Comparison of ENCODE assay signal across 16 cellular contexts in the genomic region with DNA sequence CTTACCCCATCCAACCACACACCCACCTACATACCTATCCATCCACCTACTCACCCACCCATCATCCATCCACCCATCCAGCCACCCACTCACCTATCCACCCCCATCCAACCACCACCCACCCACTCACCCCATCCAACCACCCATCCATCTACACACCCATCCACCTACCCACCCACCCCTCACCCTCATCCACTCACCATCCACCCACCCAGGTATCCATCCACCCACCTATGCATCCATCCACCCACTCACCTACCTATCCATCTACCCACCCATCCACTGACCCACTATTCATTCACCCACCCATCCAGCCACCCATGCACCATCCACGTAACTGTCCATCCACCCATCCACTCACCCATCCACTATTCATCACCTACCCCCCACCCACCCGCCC.
DNase-seq lines count a peak whose midpoint lies in the region; ATAC-seq, FAIRE-seq and TF ChIP-seq lines count a peak whose summit lies in the region.
"Had no signal": no experiment of that assay in that cellular context is flagged by ENCODE, and none has a peak within 500 bp of the region (broad histone marks: within the 10 kb centered on the region; RNA-seq: fewer than 3 reads in every experiment).

No MANE protein-coding gene starts in this region.

- no peak for TF ChIP-seq RAD21 in K562 (CRISPR knock-in tag; conservative IDR thresholded peaks at IDR 0.05 in 1 of 2, IDR thresholded peaks at IDR 0.05 in 1 of 2)

- H3K4me1 ChIP-seq in K562 (replicated peaks in 1 of 2; ENCODE audit: control insufficient read depth in 2 of 2, insufficient read depth in 2 of 2, low read length in 2 of 2) (peaks cover 0 to 11% of the 10 kb centered on the region in 2 experiments; a peak in 2 of 5 replicates), spleen (no peaks in the 10 kb centered on the region), neural progenitor cell (no peaks in the 10 kb centered on the region)
- H3K4me1 ChIP-seq: Caco-2, HAP-1 had no signal

- intact Hi-C loops in K562 (cut with micrococcal nuclease) (no loop called here), spleen (cut with DNase I; ENCODE audit: low total_unique reads) (no loop called here)

- TF ChIP-seq CTCF in K562 (IDR thresholded peaks at IDR 0.05 in 2 of 3, conservative IDR thresholded peaks at IDR 0.05 in 1 of 3; ENCODE audit: insufficient read depth in 2 of 3, low read depth in 1 of 3, low read length in 3 of 3) (no peak), spleen (IDR thresholded peaks at IDR 0.05 in 8 of 11, conservative IDR thresholded peaks at IDR 0.05 in 3 of 11) (no peak), neural progenitor cell (IDR thresholded peaks at IDR 0.05) (no peak)

- H3K9me3 ChIP-seq in K562 (replicated peaks; ENCODE audit: control insufficient read depth, insufficient read depth, low read depth, low read length) (peaks cover 2% of the 10 kb centered on the region; the same call in 1 of the 2 replicates), spleen (no peaks in the 10 kb centered on the region), neural progenitor cell (ENCODE audit: low read depth) (no peaks in the 10 kb centered on the region)
- H3K9me3 ChIP-seq: Caco-2, HAP-1 had no signal

- H2AFZ ChIP-seq in K562 (ENCODE audit: low read depth, low read length) = no peak overlapping the region
- H2AFZ ChIP-seq in neural progenitor cell (replicated peaks) = no peak overlapping the region

- CTCF ChIA-PET in K562 (lab: Yijun Ruan, JAX; ENCODE audit: low intra/inter-chr PET ratio) = no interaction called here

- H3F3A ChIP-seq in neural progenitor cell (ENCODE audit: low read depth) = no peaks in the 10 kb centered on the region

- H3K4me2 ChIP-seq in K562 (ENCODE audit: insufficient read depth, low read length) (no peak overlapping the region), neural progenitor cell (no peak overlapping the region)

- 100% methylated on average over 1 of the region's 2 CpGs for WGBS in K562 (ENCODE audit: insufficient coverage, low coverage, missing lambda C conversion rate)
- 99 to 100% (median 99%) methylated on average over 2 of the region's 2 CpGs for WGBS in spleen, 5 donors

- H3K9ac ChIP-seq in K562 (ENCODE audit: insufficient read depth in 1 of 2, low read depth in 2 of 2, low read length in 2 of 2) = no peak overlapping the region
- H3K9ac ChIP-seq in neural progenitor cell = no peak overlapping the region

- H3K4me3 Mint-ChIP-seq in stimulated activated naive CD8-positive, alpha-beta T cell treated with anti-CD3 and anti-CD28 coated beads, Interleukin-15, amount 100 ng/mL, for 72 hours = no peak overlapping the region
- no peak overlapping the region for H3K4me3 Mint-ChIP-seq in neural progenitor cell
- H3K4me3 Mint-ChIP-seq: CD4-positive, alpha-beta memory T cell had no signal

- no peaks in the 10 kb centered on the region for H4K20me1 ChIP-seq in K562 (replicated peaks; ENCODE audit: control insufficient read depth, insufficient read depth, low read length)
- H4K20me1 ChIP-seq in neural progenitor cell (ENCODE audit: low read depth) = no peaks in the 10 kb centered on the region

- peak; percentile 18 for ATAC-seq in stimulated activated naive CD8-positive, alpha-beta T cell treated with anti-CD3 and anti-CD28 coated beads, Interleukin-15, amount 100 ng/mL, for 72 hours
- no peak for ATAC-seq in stimulated activated naive CD8-positive, alpha-beta T cell treated with anti-CD3 and anti-CD28 coated beads, Interleukin-15, Interleukin-2, amounts not matched to agents 100 U/mL and 50 U/mL, for 24 hours
- no peak for ATAC-seq in K562

- no peak for TF ChIP-seq POLR2A in K562 (conservative IDR thresholded peaks at IDR 0.05)
- no peak for TF ChIP-seq POLR2A in spleen (IDR thresholded peaks at IDR 0.05)

- H3K4me1 Mint-ChIP-seq in stimulated activated naive CD8-positive, alpha-beta T cell treated with anti-CD3 and anti-CD28 coated beads, Interleukin-15, amount 100 ng/mL, for 72 hours = no peaks in the 10 kb centered on the region
- H3K4me1 Mint-ChIP-seq in neural progenitor cell = no peaks in the 10 kb centered on the region

- H3K27ac ChIP-seq in K562 (ENCODE audit: extremely low read depth, low read depth, low read length) (no peak overlapping the region), spleen (no peak overlapping the region), neural progenitor cell (no peak overlapping the region)

- H3K9me3 Mint-ChIP-seq in stimulated activated naive CD8-positive, alpha-beta T cell treated with anti-CD3 and anti-CD28 coated beads, Interleukin-15, amount 100 ng/mL, for 72 hours = no peaks in the 10 kb centered on the region
- H3K9me3 Mint-ChIP-seq in neural progenitor cell = peaks cover 9% of the 10 kb centered on the region

- H3K36me3 ChIP-seq in K562 (ENCODE audit: control insufficient read depth, insufficient read depth, low read length) (no peaks in the 10 kb centered on the region), spleen (peaks cover 0 to 58% (median 4%) of the 10 kb centered on the region in 6 donors), neural progenitor cell (no peaks in the 10 kb centered on the region)
- H3K36me3 ChIP-seq: HAP-1 had no signal

- peaks cover 14% of the 10 kb centered on the region for H3K36me3 Mint-ChIP-seq in neural progenitor cell

- POLR2A ChIA-PET in K562 (lab: Yijun Ruan, JAX) = no interaction called here

- H3K79me2 ChIP-seq in K562 (ENCODE audit: control insufficient read depth, insufficient read depth, low read length) (no peaks in the 10 kb centered on the region), neural progenitor cell (ENCODE audit: low read depth) (no peaks in the 10 kb centered on the region)

- no peak for DNase-seq in stimulated activated naive CD8-positive, alpha-beta T cell treated with anti-CD3 and anti-CD28 coated beads, Interleukin-15, amount 100 ng/mL, for 72 hours
- DNase-seq in stimulated activated naive CD8-positive, alpha-beta T cell treated with anti-CD3 and anti-CD28 coated beads, Interleukin-15, Interleukin-2, amounts not matched to agents 100 U/mL and 50 U/mL, for 24 hours = no peak
- no peak for DNase-seq in K562 (ENCODE audit: extremely low read depth in 1 of 4, low spot score in 3 of 4)
- peak; percentile 17 for DNase-seq in spleen
- DNase-seq in NK-92 (lab: John Stamatoyannopoulos, UW; ENCODE audit: unreplicated experiment) = no peak
- no peak for DNase-seq in neural progenitor cell (ENCODE audit: low spot score)
- DNase-seq: C1 segment of cervical spinal cord; Caco-2; CD4-positive, alpha-beta memory T cell; DMS153; DND-41; GOT3 had no signal

- H3K4me3 ChIP-seq in K562 (no peak overlapping the region), spleen (no peak overlapping the region), neural progenitor cell (no peak overlapping the region)
- H3K4me3 ChIP-seq: HAP-1 had no signal

- H3K27me3 ChIP-seq in K562 (ENCODE audit: control insufficient read depth in 2 of 2, insufficient read depth in 2 of 2, low read length in 2 of 2) = no peaks in the 10 kb centered on the region
- no peaks in the 10 kb centered on the region for H3K27me3 ChIP-seq in spleen (replicated peaks in 1 of 7)
- H3K27me3 ChIP-seq in neural progenitor cell = no peaks in the 10 kb centered on the region

- TF ChIP-seq EP300 in K562 (IDR thresholded peaks at IDR 0.05; ENCODE audit: low read length) = no peak

- in situ Hi-C loops in K562 (cut with MboI) = no loop called here

- peak overlapping the region in 1 of 2 donors; percentile 6 for H3K27ac Mint-ChIP-seq in stimulated activated naive CD8-positive, alpha-beta T cell treated with anti-CD3 and anti-CD28 coated beads, Interleukin-15, amount 100 ng/mL, for 72 hours
- H3K27ac Mint-ChIP-seq in neural progenitor cell = no peak overlapping the region

- no peaks in the 10 kb centered on the region for H3K27me3 Mint-ChIP-seq in stimulated activated naive CD8-positive, alpha-beta T cell treated with anti-CD3 and anti-CD28 coated beads, Interleukin-15, amount 100 ng/mL, for 72 hours
- H3K27me3 Mint-ChIP-seq in neural progenitor cell (ENCODE audit: insufficient read depth, low read depth) = peaks cover 5% of the 10 kb centered on the region
- H3K27me3 Mint-ChIP-seq: CD4-positive, alpha-beta memory T cell had no signal

- no peak for FAIRE-seq in K562 (lab: Jason Lieb, UNC)
- FAIRE-seq: G401.6, GM12892, H54 had no signal

- BruUV-seq in K562 (replicated peaks; lab: Mats Ljungman, UMichigan) = no TSS peak

- H3K9me1 ChIP-seq in K562 (ENCODE audit: control insufficient read depth, insufficient read depth, low read length) = no peaks in the 10 kb centered on the region

TF ChIP-seq in K562, 482 proteins besides CTCF, POLR2A, EP300 and RAD21:
- no peak for TF ChIP-seq ZNF561 (CRISPR knock-in tag; conservative IDR thresholded peaks at IDR 0.05)
- TF ChIP-seq ZBTB12 (CRISPR knock-in tag; IDR thresholded peaks at IDR 0.05) = no peak
- TF ChIP-seq EGR1 (conservative IDR thresholded peaks at IDR 0.05) = 0 out of 2 replicates have a peak, but pooled peaks have one; percentile 8
